Comparison of ENCODE assay signal across 14 cellular contexts in genomic region chr1:228546541-228547463, GRCh38. TPM values are rescaled to one million over a fixed set of nuclear protein-coding genes. Genes with fewer than 3 reads are reported as not detected.
DNase-seq lines count a peak whose midpoint lies in the region; ATAC-seq and TF ChIP-seq lines count a peak whose summit lies in the region.
"Had no signal": no experiment of that assay in that cellular context is flagged by ENCODE, and none has a peak within 500 bp of the region (broad histone marks: within the 10 kb centered on the region; RNA-seq: fewer than 3 reads in every experiment).

No MANE protein-coding gene starts in this region.

- H3K27me3 ChIP-seq in upper lobe of right lung, result no peaks in the 10 kb centered on the region

- no peaks in the 10 kb centered on the region for H3K36me3 ChIP-seq in upper lobe of right lung

- H3K4me1 ChIP-seq in upper lobe of right lung, result no peaks in the 10 kb centered on the region

- no peak for ATAC-seq in upper lobe of right lung
- no peak for ATAC-seq in HG03439 (IDR thresholded peaks at IDR 0.05; ENCODE audit: unreplicated experiment)

- no peak for TF ChIP-seq RAD21 in Ishikawa (IDR thresholded peaks at IDR 0.05; ENCODE audit: low read depth)

- H3K27ac ChIP-seq in upper lobe of right lung, result no peak overlapping the region

- TF ChIP-seq EP300 in Ishikawa (IDR thresholded peaks at IDR 0.05; ENCODE audit: borderline replicate concordance), result peak; percentile 86

- peak; percentile 53 for DNase-seq in mesenteric fat pad (ENCODE audit: low spot score)
- DNase-seq in posterior vena cava (ENCODE audit: low spot score), result peak; percentile 13
- peak; percentile 26 for DNase-seq in upper lobe of right lung
- DNase-seq in midbrain (lab: John Stamatoyannopoulos, UW), result no peak
- no peak for DNase-seq in DMS 273 (lab: John Stamatoyannopoulos, UW; ENCODE audit: unreplicated experiment)
- DNase-seq: C1 segment of cervical spinal cord; CD4-positive, alpha-beta memory T cell; DMS153; DMS79 treated with DMSO at 0.1 percent for 48 hours; EL; GOT3; H9 had no signal

- no peaks in the 10 kb centered on the region for H3K9me3 ChIP-seq in upper lobe of right lung

- H3K4me3 ChIP-seq in upper lobe of right lung, result no peak overlapping the region

- intact Hi-C loops in posterior vena cava (cut with DNase I), result no loop called here
- intact Hi-C loops in upper lobe of right lung (cut with DNase I), result no loop called here

- TF ChIP-seq CTCF in upper lobe of right lung (IDR thresholded peaks at IDR 0.05), result no peak

TF ChIP-seq in Ishikawa, 13 proteins besides CTCF, POLR2A, EP300 and RAD21:
- TF ChIP-seq YY1 (IDR thresholded peaks at IDR 0.05; ENCODE audit: low read depth) (no peak), FOXM1 (IDR thresholded peaks at IDR 0.05; ENCODE audit: borderline replicate concordance, low read depth) (peak; percentile 63; the same call in 1 of the 2 replicates), TEAD4 (IDR thresholded peaks at IDR 0.05) (peak; percentile 67; the same call in 1 of the 2 replicates), TCF12 (IDR thresholded peaks at IDR 0.05; ENCODE audit: low read depth) (peak; percentile 93), TAF1 (IDR thresholded peaks at IDR 0.05; ENCODE audit: low read depth) (no peak), CEBPB (IDR thresholded peaks at IDR 0.05) (peak; percentile 12; the same call in 1 of the 2 replicates), CREB1 (IDR thresholded peaks at IDR 0.05; ENCODE audit: low read depth) (no peak), NFIC (IDR thresholded peaks at IDR 0.05) (peak; percentile 63)

RNA-seq across cellular contexts. Expression of gene RNF187, which starts 59.6 kb away (rescaled TPM):
- total RNA-seq in mesenteric fat pad (82.4 TPM), posterior vena cava (10 to 100 TPM; 61.6 to 64.3 TPM), upper lobe of right lung (88.8 TPM)

Comparison
In these comparisons a context has a peak if more than half of its experiments do, and no peak if none do; other contexts are left out.
1. DNase-seq: peak in mesenteric fat pad (single experiment), posterior vena cava (single experiment) and upper lobe of right lung (single experiment); none in midbrain (single experiment) and DMS 273 (single experiment).